1 cellular context compared by ENCODE assay signal in genomic region chr19:1275260-1275975, GRCh38.
TF ChIP-seq lines count a peak whose summit lies in the region.

FAM174C (plus strand) TSS chr19:1275530; CDS start chr19:1275550, 20 bp downstream.

TF ChIP-seq in K562, 482 proteins besides CTCF, POLR2A, EP300 and RAD21 (continued from another document):
- TF ChIP-seq, protein P1, sequence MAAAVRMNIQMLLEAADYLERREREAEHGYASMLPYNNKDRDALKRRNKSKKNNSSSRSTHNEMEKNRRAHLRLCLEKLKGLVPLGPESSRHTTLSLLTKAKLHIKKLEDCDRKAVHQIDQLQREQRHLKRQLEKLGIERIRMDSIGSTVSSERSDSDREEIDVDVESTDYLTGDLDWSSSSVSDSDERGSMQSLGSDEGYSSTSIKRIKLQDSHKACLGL (CRISPR knock-in tag; IDR thresholded peaks at IDR 0.05; ENCODE audit: borderline replicate concordance, poor library complexity, severe bottlenecking) = peak; percentile 95
- peak; percentile 50 for TF ChIP-seq HNRNPLL (IDR thresholded peaks at IDR 0.05; ENCODE audit: low read depth, low read length, poor library complexity, severe bottlenecking)
- TF ChIP-seq, protein P2, sequence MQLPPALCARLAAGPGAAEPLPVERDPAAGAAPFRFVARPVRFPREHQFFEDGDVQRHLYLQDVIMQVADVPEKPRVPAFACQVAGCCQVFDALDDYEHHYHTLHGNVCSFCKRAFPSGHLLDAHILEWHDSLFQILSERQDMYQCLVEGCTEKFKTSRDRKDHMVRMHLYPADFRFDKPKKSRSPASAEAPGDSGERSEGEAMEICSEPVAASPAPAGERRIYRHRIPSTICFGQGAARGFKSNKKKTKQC (CRISPR knock-in tag; IDR thresholded peaks at IDR 0.05) = peak; percentile 16; the same call in 1 of the 2 replicates
- no peak for TF ChIP-seq PYGO2 (tag; IDR thresholded peaks at IDR 0.05)
- TF ChIP-seq, protein P3, sequence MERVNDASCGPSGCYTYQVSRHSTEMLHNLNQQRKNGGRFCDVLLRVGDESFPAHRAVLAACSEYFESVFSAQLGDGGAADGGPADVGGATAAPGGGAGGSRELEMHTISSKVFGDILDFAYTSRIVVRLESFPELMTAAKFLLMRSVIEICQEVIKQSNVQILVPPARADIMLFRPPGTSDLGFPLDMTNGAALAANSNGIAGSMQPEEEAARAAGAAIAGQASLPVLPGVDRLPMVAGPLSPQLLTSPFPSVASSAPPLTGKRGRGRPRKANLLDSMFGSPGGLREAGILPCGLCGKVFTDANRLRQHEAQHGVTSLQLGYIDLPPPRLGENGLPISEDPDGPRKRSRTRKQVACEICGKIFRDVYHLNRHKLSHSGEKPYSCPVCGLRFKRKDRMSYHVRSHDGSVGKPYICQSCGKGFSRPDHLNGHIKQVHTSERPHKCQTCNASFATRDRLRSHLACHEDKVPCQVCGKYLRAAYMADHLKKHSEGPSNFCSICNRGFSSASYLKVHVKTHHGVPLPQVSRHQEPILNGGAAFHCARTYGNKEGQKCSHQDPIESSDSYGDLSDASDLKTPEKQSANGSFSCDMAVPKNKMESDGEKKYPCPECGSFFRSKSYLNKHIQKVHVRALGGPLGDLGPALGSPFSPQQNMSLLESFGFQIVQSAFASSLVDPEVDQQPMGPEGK (CRISPR knock-in tag; IDR thresholded peaks at IDR 0.05; ENCODE audit: borderline replicate concordance) = no peak
- no peak for TF ChIP-seq PHF21A (IDR thresholded peaks at IDR 0.05; ENCODE audit: borderline replicate concordance, low read depth)
- TF ChIP-seq RBM22 (IDR thresholded peaks at IDR 0.05; ENCODE audit: low read depth, low read length, poor library complexity, severe bottlenecking) = no peak
- no peak for TF ChIP-seq ZC3H8 (IDR thresholded peaks at IDR 0.05)
- TF ChIP-seq NONO (IDR thresholded peaks at IDR 0.05; ENCODE audit: low read depth in 2 of 2, low read length in 1 of 2) = peak; percentile 66 to 96
- TF ChIP-seq TCF3 (CRISPR knock-in tag; IDR thresholded peaks at IDR 0.05) = no peak
- TF ChIP-seq KLF16 (IDR thresholded peaks at IDR 0.05) = no peak
- TF ChIP-seq ZNF263 (CRISPR knock-in tag; IDR thresholded peaks at IDR 0.05; ENCODE audit: borderline replicate concordance) = peak; percentile 1; the same call in 1 of the 2 replicates
- TF ChIP-seq, protein P4, sequence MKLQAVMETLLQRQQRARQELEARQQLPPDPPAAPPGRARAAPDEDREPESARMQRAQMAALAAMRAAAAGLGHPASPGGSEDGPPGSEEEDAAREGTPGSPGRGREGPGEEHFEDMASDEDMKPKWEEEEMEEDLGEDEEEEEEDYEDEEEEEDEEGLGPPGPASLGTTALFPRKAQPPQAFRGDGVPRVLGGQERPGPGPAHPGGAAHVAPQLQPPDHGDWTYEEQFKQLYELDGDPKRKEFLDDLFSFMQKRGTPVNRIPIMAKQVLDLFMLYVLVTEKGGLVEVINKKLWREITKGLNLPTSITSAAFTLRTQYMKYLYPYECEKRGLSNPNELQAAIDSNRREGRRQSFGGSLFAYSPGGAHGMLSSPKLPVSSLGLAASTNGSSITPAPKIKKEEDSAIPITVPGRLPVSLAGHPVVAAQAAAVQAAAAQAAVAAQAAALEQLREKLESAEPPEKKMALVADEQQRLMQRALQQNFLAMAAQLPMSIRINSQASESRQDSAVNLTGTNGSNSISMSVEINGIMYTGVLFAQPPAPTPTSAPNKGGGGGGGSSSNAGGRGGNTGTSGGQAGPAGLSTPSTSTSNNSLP (IDR thresholded peaks at IDR 0.05; ENCODE audit: borderline replicate concordance, low read depth, low read length) = no peak
- peak; percentile 11; the same call in 1 of the 2 replicates for TF ChIP-seq ZNF175 (CRISPR knock-in tag; IDR thresholded peaks at IDR 0.05; ENCODE audit: low read depth)
